Comparison of ENCODE assay signal across 15 cellular contexts in genomic region chr13:99407906-99408702, GRCh38.
A peak's percentile ranks its signal among the peaks of the same experiment; 100 is the strongest.
DNase-seq lines count a peak whose midpoint lies in the region; ATAC-seq, FAIRE-seq and TF ChIP-seq lines count a peak whose summit lies in the region.
"Had no signal": no experiment of that assay in that cellular context is flagged by ENCODE, and none has a peak within 500 bp of the region (broad histone marks: within the 10 kb centered on the region; RNA-seq: fewer than 3 reads in every experiment).

No MANE protein-coding gene starts in this region.

- H3K4me1 ChIP-seq in right lobe of liver, result no peaks in the 10 kb centered on the region
- H3K4me1 ChIP-seq in HepG2 (ENCODE audit: insufficient read depth, low read length), result peaks cover 13% of the 10 kb centered on the region
- no peaks in the 10 kb centered on the region for H3K4me1 ChIP-seq in upper lobe of right lung
- no peaks in the 10 kb centered on the region for H3K4me1 ChIP-seq in BE2C

- peak; percentile 11 for DNase-seq in activated CD8-positive, alpha-beta memory T cell treated with anti-CD3 and anti-CD28 coated beads, Interleukin-2, amount 50 U/mL, for 4 hours
- no peak for DNase-seq in activated CD8-positive, alpha-beta memory T cell treated with anti-CD3 and anti-CD28 coated beads for 24 hours
- DNase-seq in right lobe of liver (peak in 2 of 3 donors; percentile 23 to 33), HepG2 (ENCODE audit: low spot score) (no peak), upper lobe of right lung (peak; percentile 35), D721Med (ENCODE audit: insufficient read length, low spot score) (no peak), BE2C (no peak)
- DNase-seq: Calu3; CD4-positive, CD25-positive, alpha-beta regulatory T cell; DMS79; GM23248; H7 had no signal

- WGBS in right lobe of liver (ENCODE audit: insufficient coverage, low coverage, low lambda C conversion rate, missing lambda C conversion rate), result 83% methylated on average over 10 of the region's 33 CpGs
- 53% methylated on average over 4 of the region's 33 CpGs for WGBS in HepG2 (ENCODE audit: low lambda C conversion rate)

- TF ChIP-seq CTCF in right lobe of liver (IDR thresholded peaks at IDR 0.05), result no peak
- no peak for TF ChIP-seq CTCF in HepG2 (CRISPR knock-in tag; IDR thresholded peaks at IDR 0.05)
- TF ChIP-seq CTCF in upper lobe of right lung (IDR thresholded peaks at IDR 0.05), result no peak
- no peak for TF ChIP-seq CTCF in D721Med (IDR thresholded peaks at IDR 0.05; ENCODE audit: insufficient read depth, missing control alignments)
- TF ChIP-seq CTCF in BE2C (IDR thresholded peaks at IDR 0.05; ENCODE audit: low read depth, low read length), result no peak

- in situ Hi-C loops in HepG2 (cut with HindIII; ENCODE audit: extremely low pct_ligation_motif_present, low pct_unique_long_range_greater_than_20kb), result no loop called here

- H3K4me3 ChIP-seq in right lobe of liver, result no peak overlapping the region
- no peak overlapping the region for H3K4me3 ChIP-seq in HepG2 (replicated peaks in 1 of 3; ENCODE audit: insufficient read depth in 1 of 3, low read depth in 2 of 3, low read length in 3 of 3)
- H3K4me3 ChIP-seq in upper lobe of right lung, result no peak overlapping the region
- H3K4me3 ChIP-seq in BE2C (ENCODE audit: low read depth, low read length), result no peak overlapping the region
- H3K4me3 ChIP-seq: BLaER1, GM23248 had no signal

- no peak for TF ChIP-seq RAD21 in HepG2 (CRISPR knock-in tag; IDR thresholded peaks at IDR 0.05)

- H3K27ac ChIP-seq in right lobe of liver, result no peak overlapping the region
- H3K27ac ChIP-seq in HepG2 (ENCODE audit: extremely low read length, insufficient read depth, low read length), result no peak overlapping the region
- peak overlapping the region; percentile 35 for H3K27ac ChIP-seq in layer of hippocampus (ENCODE audit: low read depth, low read length)
- H3K27ac ChIP-seq in upper lobe of right lung, result no peak overlapping the region
- H3K27ac ChIP-seq: 22Rv1, BLaER1, GM23248 had no signal

- ATAC-seq in right lobe of liver, result no peak
- ATAC-seq in HepG2, result no peak
- no peak for ATAC-seq in upper lobe of right lung

- no peaks in the 10 kb centered on the region for H3K36me3 ChIP-seq in right lobe of liver
- no peaks in the 10 kb centered on the region for H3K36me3 ChIP-seq in HepG2 (replicated peaks in 1 of 2; ENCODE audit: control insufficient read depth in 1 of 2, insufficient read depth in 2 of 2, low read length in 2 of 2)
- H3K36me3 ChIP-seq in upper lobe of right lung, result no peaks in the 10 kb centered on the region
- H3K36me3 ChIP-seq in BE2C, result no peaks in the 10 kb centered on the region
- H3K36me3 ChIP-seq: BLaER1 had no signal

- TF ChIP-seq EP300 in HepG2 (IDR thresholded peaks at IDR 0.05; ENCODE audit: low read depth in 2 of 2, low read length in 2 of 2), result no peak
- no peak for TF ChIP-seq EP300 in HepG2 (CRISPR knock-in tag; IDR thresholded peaks at IDR 0.05; ENCODE audit: borderline replicate concordance)

- no peaks in the 10 kb centered on the region for H4K20me1 ChIP-seq in HepG2 (ENCODE audit: insufficient read depth, low read length)
- H4K20me1 ChIP-seq: BLaER1 had no signal

- no peak for FAIRE-seq in HepG2 (lab: Jason Lieb, UNC)
- no peak for FAIRE-seq in D721Med (lab: Jason Lieb, UNC)

- POLR2A ChIA-PET in HepG2 (lab: Yijun Ruan, JAX), result no interaction called here

- no peak overlapping the region for H3K4me2 ChIP-seq in HepG2 (ENCODE audit: low read depth, low read length)
- H3K4me2 ChIP-seq: BLaER1 had no signal

- intact Hi-C loops in right lobe of liver (cut with DNase I), result no loop called here
- intact Hi-C loops in HepG2 (cut with micrococcal nuclease; ENCODE audit: unreplicated experiment), result no loop called here
- intact Hi-C loops in upper lobe of right lung (cut with DNase I), result no loop called here

- TF ChIP-seq POLR2A in right lobe of liver (IDR thresholded peaks at IDR 0.05) (no peak), HepG2 (IDR thresholded peaks at IDR 0.05; ENCODE audit: insufficient read depth in 1 of 2, low read depth in 2 of 2, low read length in 2 of 2) (no peak)

- H3K27me3 ChIP-seq in right lobe of liver (no peaks in the 10 kb centered on the region), HepG2 (ENCODE audit: control insufficient read depth in 1 of 2, insufficient read depth in 2 of 2, low read length in 2 of 2) (peaks cover 3 to 22% of the 10 kb centered on the region in 2 experiments; a peak in 4 of 5 replicates), layer of hippocampus (ENCODE audit: control insufficient read depth, insufficient read depth, low read length) (no peaks in the 10 kb centered on the region), upper lobe of right lung (no peaks in the 10 kb centered on the region), BE2C (peaks cover 4% of the 10 kb centered on the region; the same call in 1 of the 2 replicates)
- H3K27me3 ChIP-seq: BLaER1 had no signal

- H3K9ac ChIP-seq in HepG2 (ENCODE audit: insufficient read depth, low read depth, low read length), result no peak overlapping the region
- H3K9ac ChIP-seq: BLaER1, GM23248 had no signal

- H3K9me3 ChIP-seq in right lobe of liver (no peaks in the 10 kb centered on the region), HepG2 (ENCODE audit: low read length) (no peaks in the 10 kb centered on the region), upper lobe of right lung (no peaks in the 10 kb centered on the region), BE2C (no peaks in the 10 kb centered on the region)

- H2AFZ ChIP-seq in HepG2 (ENCODE audit: low read length), result no peak overlapping the region
- H2AFZ ChIP-seq: GM23248 had no signal

- CTCF ChIA-PET in HepG2 (lab: Yijun Ruan, JAX; ENCODE audit: low intra/inter-chr PET ratio, low total read pairs), result no interaction called here

- no peaks in the 10 kb centered on the region for H3K79me2 ChIP-seq in HepG2 (ENCODE audit: insufficient read depth, low read length)

- no TSS peak for BruUV-seq in HepG2 (replicated peaks; lab: Mats Ljungman, UMichigan)

TF ChIP-seq in HepG2, 621 proteins besides CTCF, POLR2A, EP300 and RAD21:
- no peak for TF ChIP-seq STAT5B (CRISPR knock-in tag; IDR thresholded peaks at IDR 0.05)
- no peak for TF ChIP-seq ZNF775 (CRISPR knock-in tag; IDR thresholded peaks at IDR 0.05; ENCODE audit: borderline replicate concordance)
- TF ChIP-seq E2F5 (CRISPR knock-in tag; conservative IDR thresholded peaks at IDR 0.05), result no peak
- TF ChIP-seq ZNF75D (CRISPR knock-in tag; IDR thresholded peaks at IDR 0.05; ENCODE audit: borderline replicate concordance), result no peak
- TF ChIP-seq SP4 (CRISPR knock-in tag; IDR thresholded peaks at IDR 0.05), result no peak
- no peak for TF ChIP-seq ATRX (CRISPR knock-in tag; IDR thresholded peaks at IDR 0.05; ENCODE audit: borderline replicate concordance)
- TF ChIP-seq, protein P1, sequence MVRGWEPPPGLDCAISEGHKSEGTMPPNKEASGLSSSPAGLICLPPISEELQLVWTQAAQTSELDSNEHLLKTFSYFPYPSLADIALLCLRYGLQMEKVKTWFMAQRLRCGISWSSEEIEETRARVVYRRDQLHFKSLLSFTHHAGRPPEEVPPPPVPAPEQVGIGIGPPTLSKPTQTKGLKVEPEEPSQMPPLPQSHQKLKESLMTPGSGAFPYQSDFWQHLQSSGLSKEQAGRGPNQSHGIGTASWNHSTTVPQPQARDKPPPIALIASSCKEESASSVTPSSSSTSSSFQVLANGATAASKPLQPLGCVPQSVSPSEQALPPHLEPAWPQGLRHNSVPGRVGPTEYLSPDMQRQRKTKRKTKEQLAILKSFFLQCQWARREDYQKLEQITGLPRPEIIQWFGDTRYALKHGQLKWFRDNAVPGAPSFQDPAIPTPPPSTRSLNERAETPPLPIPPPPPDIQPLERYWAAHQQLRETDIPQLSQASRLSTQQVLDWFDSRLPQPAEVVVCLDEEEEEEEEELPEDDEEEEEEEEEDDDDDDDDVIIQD (CRISPR knock-in tag; IDR thresholded peaks at IDR 0.05; ENCODE audit: low read depth), result no peak
TF ChIP-seq in HepG2: peak in this region for 0.

Comparison
In these comparisons a context has a peak if more than half of its experiments do, and no peak if none do; other contexts are left out.
1. DNase-seq: peak in activated CD8-positive, alpha-beta memory T cell treated with anti-CD3 and anti-CD28 coated beads, Interleukin-2, amount 50 U/mL, for 4 hours (single experiment), right lobe of liver (2 of 3) and upper lobe of right lung (single experiment); none in activated CD8-positive, alpha-beta memory T cell treated with anti-CD3 and anti-CD28 coated beads for 24 hours (single experiment), HepG2 (single experiment), D721Med (single experiment) and BE2C (single experiment).